ENCODE assay signal across 8 cellular contexts in the genomic region with DNA sequence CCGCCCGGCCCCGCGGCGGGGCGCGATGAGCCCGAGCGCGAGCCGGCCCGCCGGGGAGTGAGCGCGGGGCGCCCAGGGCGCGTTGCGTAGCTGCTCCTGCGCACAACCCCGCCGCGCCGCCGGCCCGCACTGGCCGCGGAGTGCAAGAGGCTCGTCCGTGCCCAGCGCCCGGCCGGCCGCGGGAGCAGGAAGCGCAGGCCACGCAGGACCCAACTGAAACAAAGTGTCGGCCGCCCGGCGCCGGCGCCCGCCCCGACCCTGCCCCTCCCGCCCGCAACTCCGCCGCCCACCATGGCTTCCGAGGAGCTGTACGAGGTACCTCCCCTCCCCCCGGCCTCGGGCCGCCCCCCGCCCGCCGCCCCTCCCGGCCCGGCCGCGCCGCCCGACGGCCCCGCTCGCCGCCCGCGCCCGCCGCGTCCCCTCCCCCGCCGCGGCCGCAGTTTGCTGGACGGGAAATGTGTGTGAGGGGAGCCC. TPM values are rescaled to one million over a fixed set of nuclear protein-coding genes. Genes with fewer than 3 reads are reported as not detected.
DNase-seq lines count a peak whose midpoint lies in the region; ATAC-seq, FAIRE-seq and TF ChIP-seq lines count a peak whose summit lies in the region.

No MANE protein-coding gene starts in this region.

- peaks cover 34% of the 10 kb centered on the region for H3K4me1 ChIP-seq in HUES6 (ENCODE audit: control insufficient read depth, insufficient read depth, low read length)
- no peaks in the 10 kb centered on the region for H3K4me1 ChIP-seq in right cardiac atrium (ENCODE audit: control insufficient read depth, insufficient read depth, low read length)

- peaks cover 11 to 22% of the 10 kb centered on the region in 2 donors for H3K36me3 Mint-ChIP-seq in activated T-cell treated with anti-CD3 and anti-CD28 coated beads, Interleukin-2, amount 50 U/mL, for 72 hours (ENCODE audit: insufficient read depth in 2 of 2)

- intact Hi-C loops in right cardiac atrium (cut with DNase I): loop anchor here in 3 of 4 donors (5.0 to 10.0 kb wide), 3 partner anchors 129 to 158 kb away; no protein-coding TSS in a partner anchor

- no peaks in the 10 kb centered on the region for H3K36me3 ChIP-seq in HUES6 (ENCODE audit: control insufficient read depth, insufficient read depth, low read length)

- WGBS in right cardiac atrium: under 1% methylated on average over 77 of the region's 77 CpGs

- peaks cover 13% of the 10 kb centered on the region for H3K27me3 Mint-ChIP-seq in activated T-cell treated with anti-CD3 and anti-CD28 coated beads, Interleukin-2, amount 50 U/mL, for 72 hours (ENCODE audit: low read depth)

- H3K9me3 Mint-ChIP-seq in activated T-cell treated with anti-CD3 and anti-CD28 coated beads, Interleukin-2, amount 50 U/mL, for 72 hours: peaks cover 6 to 8% of the 10 kb centered on the region in 2 donors

- H3K27me3 ChIP-seq in HUES6 (ENCODE audit: control insufficient read depth, insufficient read depth, low read length) (peaks cover 56% of the 10 kb centered on the region), right cardiac atrium (ENCODE audit: control insufficient read depth, insufficient read depth) (no peaks in the 10 kb centered on the region)

- peak overlapping the region; percentile 72 for H3K4me3 ChIP-seq in HUES6 (ENCODE audit: low read depth, low read length)
- peak overlapping the region; percentile 100 for H3K4me3 ChIP-seq in right cardiac atrium (ENCODE audit: low read length)
- H3K4me3 ChIP-seq in skin epidermis: peak overlapping the region; percentile 48 to 70 (median 63)

- DNase-seq in D721Med (ENCODE audit: insufficient read length, low spot score) (peak; percentile 17), right cardiac atrium (peak in 2 of 3 donors; percentile 54 to 83), AG08395 (ENCODE audit: low spot score) (no peak), EL (no peak)
- DNase-seq in activated T-cell treated with anti-CD3 and anti-CD28 coated beads, Interleukin-2, amount 50 U/mL, for 72 hours: peak in 1 of 2 donors; percentile 52

- H3K4me3 Mint-ChIP-seq in activated T-cell treated with anti-CD3 and anti-CD28 coated beads, Interleukin-2, amount 50 U/mL, for 72 hours: peak overlapping the region in 1 of 2 donors; percentile 86

- peak overlapping the region; percentile 75 for H3K9ac ChIP-seq in HUES6 (ENCODE audit: low read length)

- H3K27ac ChIP-seq in HUES6 (ENCODE audit: low read depth, low read length) (no peak overlapping the region), right cardiac atrium (ENCODE audit: low read length) (peak overlapping the region; percentile 88), skin epidermis (peak overlapping the region in 20 of 21 experiments; percentile 62 to 92 (median 83))

- peaks cover 59% of the 10 kb centered on the region for H3K4me1 Mint-ChIP-seq in activated T-cell treated with anti-CD3 and anti-CD28 coated beads, Interleukin-2, amount 50 U/mL, for 72 hours (ENCODE audit: low read depth)

- no peak overlapping the region for H3K27ac Mint-ChIP-seq in activated T-cell treated with anti-CD3 and anti-CD28 coated beads, Interleukin-2, amount 50 U/mL, for 72 hours

- FAIRE-seq in D721Med (lab: Jason Lieb, UNC): no peak

- ATAC-seq in GM19397 (IDR thresholded peaks at IDR 0.05; ENCODE audit: unreplicated experiment) (peak; percentile 20), right cardiac atrium (peak; percentile 15 to 28)
- peak; percentile 33 to 34 for ATAC-seq in activated T-cell treated with anti-CD3 and anti-CD28 coated beads, Interleukin-2, amount 50 U/mL, for 72 hours (replicated peaks in 1 of 2)

- TF ChIP-seq CTCF in D721Med (IDR thresholded peaks at IDR 0.05; ENCODE audit: insufficient read depth, missing control alignments): no peak

- H3K9me3 ChIP-seq in HUES6 (ENCODE audit: control insufficient read depth, insufficient read depth, low read depth, low read length): peaks cover 9% of the 10 kb centered on the region; the same call in 1 of the 2 replicates
- H3K9me3 ChIP-seq in right cardiac atrium (ENCODE audit: control insufficient read depth, low read length): no peaks in the 10 kb centered on the region

RNA-seq across cellular contexts. Expression of gene CDYL, which starts 0.3 kb away (rescaled TPM):
- 10 to 100 TPM; 39.2 to 40.8 TPM for total RNA-seq in activated T-cell treated with anti-CD3 and anti-CD28 coated beads, Interleukin-2, amount 50 U/mL, for 72 hours
- 10 to 100 TPM; 33.5 to 42.0 (median 36.1) TPM for total RNA-seq in right cardiac atrium
- polyA plus RNA-seq in right cardiac atrium: 6.0 TPM

Comparison
In these comparisons a context has a peak if more than half of its experiments do, and no peak if none do; other contexts are left out.
1. DNase-seq: peak in D721Med (single experiment) and right cardiac atrium (2 of 3); none in AG08395 (single experiment) and EL (single experiment).
2. Peak in every context shown above with its lines, with median percentiles within 50 percentile points of each other: ATAC-seq and H3K4me3 ChIP-seq.